8 cellular contexts compared by ENCODE assay signal in the genomic region with DNA sequence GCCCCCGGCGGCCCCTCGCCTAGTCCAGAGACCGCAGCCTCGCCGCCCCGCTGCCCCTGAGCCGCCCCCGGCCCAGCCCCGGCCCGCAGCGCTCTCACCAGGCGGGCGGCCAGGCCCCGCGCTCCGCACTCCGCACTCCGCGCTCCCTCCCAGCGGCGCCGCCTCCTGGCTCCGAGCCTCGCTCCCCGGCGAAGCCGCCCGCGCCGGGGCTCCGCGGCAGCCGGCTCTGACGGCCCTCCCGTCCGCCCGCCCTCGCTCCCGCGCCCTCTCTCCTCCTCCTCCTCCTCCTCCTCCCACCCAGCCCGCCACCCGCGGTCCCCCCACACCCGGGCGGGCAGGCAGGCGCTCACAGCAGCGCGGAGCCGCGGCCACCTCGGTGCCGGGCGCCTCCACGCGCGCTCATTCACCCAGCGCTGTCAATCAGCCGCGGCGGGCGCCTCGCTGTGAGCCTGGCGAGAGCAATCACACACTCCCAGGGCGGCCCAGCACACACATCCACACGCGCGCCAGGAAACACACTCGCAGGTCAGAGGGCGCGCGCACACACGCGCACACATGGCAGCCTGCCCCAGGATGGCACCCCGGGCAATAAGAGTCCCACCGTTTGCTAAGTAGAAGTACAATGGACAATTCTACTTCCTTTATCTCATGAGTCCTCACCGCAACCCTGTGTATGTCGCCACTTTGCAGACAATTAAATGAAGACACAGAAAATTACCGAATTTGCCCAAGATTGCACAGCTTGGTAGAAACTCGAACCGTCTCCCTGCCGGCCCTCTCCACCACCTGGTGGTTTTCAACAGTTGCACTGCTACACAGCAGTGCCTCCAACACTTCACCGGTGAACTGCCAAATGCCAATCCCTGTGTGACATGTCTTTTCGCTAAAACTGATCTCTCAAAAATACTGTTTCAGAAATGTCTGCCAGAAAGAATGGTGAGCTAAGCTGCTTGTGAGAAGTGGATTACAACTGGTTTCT. TPM values are rescaled to one million over a fixed set of nuclear protein-coding genes. Genes with fewer than 3 reads are reported as not detected.
DNase-seq lines count a peak whose midpoint lies in the region; ATAC-seq and TF ChIP-seq lines count a peak whose summit lies in the region.

A gene (minus strand): TSS at position 228 of the 979 bp plus-strand sequence.

- H3K4me1 ChIP-seq in thoracic aorta (ENCODE audit: control insufficient read depth in 1 of 2, low read depth in 2 of 2) = peaks cover 7 to 20% of the 10 kb centered on the region in 2 donors

- H3K27me3 Mint-ChIP-seq in activated CD4-positive, alpha-beta T cell treated with anti-CD3 and anti-CD28 coated beads, Interleukin-2, amount 10 ng/mL, durations not matched to agents 7 days and 5 days = peaks cover 66% of the 10 kb centered on the region
- H3K27me3 Mint-ChIP-seq in effector memory CD8-positive, alpha-beta T cell = peaks cover 48 to 87% of the 10 kb centered on the region in 2 donors
- H3K27me3 Mint-ChIP-seq in mesothelial cell of epicardium (ENCODE audit: low read depth) = peaks cover 48% of the 10 kb centered on the region

- peak; percentile 82 for ATAC-seq in effector memory CD8-positive, alpha-beta T cell (replicated peaks)
- ATAC-seq in thoracic aorta (ENCODE audit: insufficient number of reproducible peaks, low FRiP score, low read depth) (no peak), GM21529 (IDR thresholded peaks at IDR 0.05; ENCODE audit: unreplicated experiment) (no peak), HG02938 (IDR thresholded peaks at IDR 0.05; ENCODE audit: unreplicated experiment) (no peak)

- peak within 1 kb of the TSS; percentile 70 for H3K4me3 Mint-ChIP-seq in activated CD4-positive, alpha-beta T cell treated with anti-CD3 and anti-CD28 coated beads, Interleukin-2, amount 10 ng/mL, durations not matched to agents 7 days and 5 days
- H3K4me3 Mint-ChIP-seq in effector memory CD8-positive, alpha-beta T cell = peak within 1 kb of the TSS; percentile 90 to 96
- peak within 1 kb of the TSS; percentile 79 for H3K4me3 Mint-ChIP-seq in mesothelial cell of epicardium

- CTCF ChIA-PET in activated CD4-positive, alpha-beta T cell treated with anti-CD3 and anti-CD28 coated beads, Interleukin-2, amount 10 ng/mL, durations not matched to agents 7 days and 5 days (lab: Charles Lee) = interaction anchor here (1.2 to 1.5 kb wide), 3 partner anchors 17 to 92 kb away, joined by 3 to 6 read pairs (median 3); no protein-coding TSS in a partner anchor

- H3K36me3 Mint-ChIP-seq in activated CD4-positive, alpha-beta T cell treated with anti-CD3 and anti-CD28 coated beads, Interleukin-2, amount 10 ng/mL, durations not matched to agents 7 days and 5 days (ENCODE audit: low read depth) = no peaks in the 10 kb centered on the region
- no peaks in the 10 kb centered on the region for H3K36me3 Mint-ChIP-seq in effector memory CD8-positive, alpha-beta T cell (ENCODE audit: insufficient read depth)
- no peaks in the 10 kb centered on the region for H3K36me3 Mint-ChIP-seq in mesothelial cell of epicardium

- H3K9me3 Mint-ChIP-seq in activated CD4-positive, alpha-beta T cell treated with anti-CD3 and anti-CD28 coated beads, Interleukin-2, amount 10 ng/mL, durations not matched to agents 7 days and 5 days = no peaks in the 10 kb centered on the region
- H3K9me3 Mint-ChIP-seq in effector memory CD8-positive, alpha-beta T cell = no peaks in the 10 kb centered on the region
- H3K9me3 Mint-ChIP-seq in mesothelial cell of epicardium = no peaks in the 10 kb centered on the region

- H3K9me3 ChIP-seq in thoracic aorta = no peaks in the 10 kb centered on the region

- POLR2A ChIA-PET in activated CD4-positive, alpha-beta T cell treated with anti-CD3 and anti-CD28 coated beads, Interleukin-2, amount 10 ng/mL, durations not matched to agents 7 days and 5 days (lab: Charles Lee) = no interaction called here

- no peak within 1 kb of the TSS for H3K27ac ChIP-seq in thoracic aorta

- TF ChIP-seq POLR2A in NB4 (IDR thresholded peaks at IDR 0.05; ENCODE audit: extremely low read depth, insufficient read length) = peak; percentile 56

- TF ChIP-seq CTCF in GM10266 (IDR thresholded peaks at IDR 0.05; ENCODE audit: control insufficient read depth, insufficient read depth, low read depth, missing control alignments) = no peak
- TF ChIP-seq CTCF in NB4 (IDR thresholded peaks at IDR 0.05; ENCODE audit: low read depth, low read length) = peak; percentile 29
- no peak for TF ChIP-seq CTCF in mesothelial cell of epicardium (IDR thresholded peaks at IDR 0.05; ENCODE audit: unreplicated experiment)
- no peak for TF ChIP-seq CTCF in thoracic aorta (IDR thresholded peaks at IDR 0.05)

- H3K27me3 ChIP-seq in thoracic aorta (replicated peaks; ENCODE audit: insufficient read depth) = no peaks in the 10 kb centered on the region

- peaks cover 18% of the 10 kb centered on the region for H3K4me1 Mint-ChIP-seq in activated CD4-positive, alpha-beta T cell treated with anti-CD3 and anti-CD28 coated beads, Interleukin-2, amount 10 ng/mL, durations not matched to agents 7 days and 5 days
- peaks cover 11 to 18% of the 10 kb centered on the region in 2 donors for H3K4me1 Mint-ChIP-seq in effector memory CD8-positive, alpha-beta T cell (ENCODE audit: low read depth in 2 of 2)
- H3K4me1 Mint-ChIP-seq in mesothelial cell of epicardium = peaks cover 17% of the 10 kb centered on the region

- no peaks in the 10 kb centered on the region for H3K36me3 ChIP-seq in thoracic aorta

- H3K4me3 ChIP-seq in NB4 (ENCODE audit: low read depth, low read length) (peak within 1 kb of the TSS; percentile 70), thoracic aorta (peak within 1 kb of the TSS; percentile 79)

- no peak within 1 kb of the TSS for H3K27ac Mint-ChIP-seq in activated CD4-positive, alpha-beta T cell treated with anti-CD3 and anti-CD28 coated beads, Interleukin-2, amount 10 ng/mL, durations not matched to agents 7 days and 5 days
- H3K27ac Mint-ChIP-seq in effector memory CD8-positive, alpha-beta T cell = peak within 1 kb of the TSS; percentile 33 to 77
- peak within 1 kb of the TSS; percentile 69 for H3K27ac Mint-ChIP-seq in mesothelial cell of epicardium

- DNase-seq in GM10266 (ENCODE audit: extremely low spot score) (peak; percentile 71), NB4 (ENCODE audit: low read depth) (peak; percentile 91), mesothelial cell of epicardium (ENCODE audit: low spot score in 2 of 2, unreplicated experiment in 2 of 2) (peak; percentile 37 to 76), thoracic aorta (ENCODE audit: low spot score) (no peak)
- DNase-seq in activated CD4-positive, alpha-beta T cell treated with anti-CD3 and anti-CD28 coated beads, Interleukin-2, amount 10 ng/mL, durations not matched to agents 7 days and 5 days = peak; percentile 41
- DNase-seq in effector memory CD8-positive, alpha-beta T cell = peak; percentile 21 to 42 (median 31)

RNA-seq across cellular contexts. Expression of the gene that starts here (rescaled TPM):
- under 1 TPM; 0.21 to 0.25 TPM for total RNA-seq in activated CD4-positive, alpha-beta T cell treated with anti-CD3 and anti-CD28 coated beads, Interleukin-2, amount 10 ng/mL, durations not matched to agents 7 days and 5 days
- total RNA-seq in mesothelial cell of epicardium (7.9 to 9.5 TPM (median 9.1 TPM) in 3 replicates), thoracic aorta (1 to 10 TPM; 2.2 to 3.7 TPM)

Comparison
In these comparisons a context has a peak if more than half of its experiments do, and no peak if none do; other contexts are left out.
1. Peak in DNase-seq in activated CD4-positive, alpha-beta T cell treated with anti-CD3 and anti-CD28 coated beads, Interleukin-2, amount 10 ng/mL, durations not matched to agents 7 days and 5 days; RNA of the gene not detected or under 1 TPM.